In the genomic region with DNA sequence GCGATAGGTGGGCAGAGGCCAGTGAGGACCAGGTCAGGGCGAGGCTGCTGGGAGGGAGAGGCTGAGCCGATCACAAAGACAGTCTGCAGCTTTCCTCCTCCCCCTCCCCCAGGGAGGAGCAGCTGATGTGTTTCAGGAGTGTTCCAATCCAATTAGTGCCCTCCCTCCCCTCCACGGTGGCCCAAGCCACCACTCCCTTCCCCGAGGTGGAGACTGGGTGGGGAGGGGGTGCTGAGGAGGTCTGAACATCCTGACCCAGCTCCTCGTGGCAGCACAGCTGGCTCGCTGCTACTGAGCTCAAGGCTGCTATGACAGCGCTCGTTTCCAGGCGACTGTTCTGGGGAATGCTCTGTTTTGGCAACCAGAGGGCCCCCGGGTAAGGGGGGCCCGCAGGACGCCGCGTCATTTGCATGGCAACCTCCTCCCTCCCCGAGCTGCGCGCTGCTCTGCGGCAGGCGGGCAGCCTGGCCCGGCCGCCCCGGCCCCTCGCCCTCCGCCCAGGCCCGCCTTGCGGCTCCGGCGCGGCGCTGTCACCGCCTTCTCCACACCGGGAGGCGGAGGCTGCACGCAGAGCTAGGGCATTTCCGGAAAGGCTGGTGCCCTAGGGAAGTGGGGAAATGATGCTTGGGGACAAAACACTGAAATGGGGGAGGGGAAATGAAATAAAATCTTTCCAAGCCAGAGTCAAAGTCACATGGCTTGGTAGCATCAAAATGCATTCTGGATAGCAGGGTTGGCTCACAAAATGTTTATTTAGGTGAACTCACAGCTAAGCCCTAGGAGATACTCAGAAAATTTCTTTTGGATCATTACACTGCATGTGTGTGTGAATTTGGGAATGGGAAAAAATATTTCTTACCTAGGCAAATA, we compare ENCODE assay signal across 1 cellular context.
TF ChIP-seq lines count a peak whose summit lies in the region.

No MANE protein-coding gene starts in this region.

TF ChIP-seq in GM23338, 12 proteins besides CTCF, POLR2A, EP300 and RAD21 (continued from another document):
- TF ChIP-seq, protein P1, sequence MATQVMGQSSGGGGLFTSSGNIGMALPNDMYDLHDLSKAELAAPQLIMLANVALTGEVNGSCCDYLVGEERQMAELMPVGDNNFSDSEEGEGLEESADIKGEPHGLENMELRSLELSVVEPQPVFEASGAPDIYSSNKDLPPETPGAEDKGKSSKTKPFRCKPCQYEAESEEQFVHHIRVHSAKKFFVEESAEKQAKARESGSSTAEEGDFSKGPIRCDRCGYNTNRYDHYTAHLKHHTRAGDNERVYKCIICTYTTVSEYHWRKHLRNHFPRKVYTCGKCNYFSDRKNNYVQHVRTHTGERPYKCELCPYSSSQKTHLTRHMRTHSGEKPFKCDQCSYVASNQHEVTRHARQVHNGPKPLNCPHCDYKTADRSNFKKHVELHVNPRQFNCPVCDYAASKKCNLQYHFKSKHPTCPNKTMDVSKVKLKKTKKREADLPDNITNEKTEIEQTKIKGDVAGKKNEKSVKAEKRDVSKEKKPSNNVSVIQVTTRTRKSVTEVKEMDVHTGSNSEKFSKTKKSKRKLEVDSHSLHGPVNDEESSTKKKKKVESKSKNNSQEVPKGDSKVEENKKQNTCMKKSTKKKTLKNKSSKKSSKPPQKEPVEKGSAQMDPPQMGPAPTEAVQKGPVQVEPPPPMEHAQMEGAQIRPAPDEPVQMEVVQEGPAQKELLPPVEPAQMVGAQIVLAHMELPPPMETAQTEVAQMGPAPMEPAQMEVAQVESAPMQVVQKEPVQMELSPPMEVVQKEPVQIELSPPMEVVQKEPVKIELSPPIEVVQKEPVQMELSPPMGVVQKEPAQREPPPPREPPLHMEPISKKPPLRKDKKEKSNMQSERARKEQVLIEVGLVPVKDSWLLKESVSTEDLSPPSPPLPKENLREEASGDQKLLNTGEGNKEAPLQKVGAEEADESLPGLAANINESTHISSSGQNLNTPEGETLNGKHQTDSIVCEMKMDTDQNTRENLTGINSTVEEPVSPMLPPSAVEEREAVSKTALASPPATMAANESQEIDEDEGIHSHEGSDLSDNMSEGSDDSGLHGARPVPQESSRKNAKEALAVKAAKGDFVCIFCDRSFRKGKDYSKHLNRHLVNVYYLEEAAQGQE (IDR thresholded peaks at IDR 0.05; ENCODE audit: unreplicated experiment): no peak
- TF ChIP-seq POLR2AphosphoS5 (IDR thresholded peaks at IDR 0.05; ENCODE audit: low read depth) (peak; percentile 81), EZH2phosphoT487 (IDR thresholded peaks at IDR 0.05; ENCODE audit: unreplicated experiment) (no peak)
